In the genomic region with DNA sequence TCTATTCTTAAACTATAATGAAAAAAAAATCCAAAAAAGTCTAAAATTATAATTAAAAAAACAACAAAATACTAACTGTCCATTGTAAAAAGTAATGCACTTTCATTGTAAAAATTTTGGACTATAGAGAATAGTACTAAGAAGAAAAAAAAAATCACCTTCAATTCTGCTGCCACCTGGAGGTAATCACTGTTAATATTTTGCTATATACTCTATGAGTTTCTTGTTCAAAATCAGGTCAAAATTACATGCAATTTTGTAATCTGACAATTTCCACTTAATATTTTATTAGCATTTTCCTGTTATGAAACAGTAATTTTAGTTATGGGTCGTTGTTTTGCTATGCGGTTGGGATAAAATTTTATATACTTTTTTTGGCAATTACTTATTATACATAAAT, we compare ENCODE assay signal across 12 cellular contexts.
DNase-seq lines count a peak whose midpoint lies in the region; ATAC-seq and TF ChIP-seq lines count a peak whose summit lies in the region.
"Had no signal": no experiment of that assay in that cellular context is flagged by ENCODE, and none has a peak within 500 bp of the region (broad histone marks: within the 10 kb centered on the region; RNA-seq: fewer than 3 reads in every experiment).

No MANE protein-coding gene starts in this region.

- H3K36me3 Mint-ChIP-seq in MCF 10A (ENCODE audit: insufficient read depth, unreplicated experiment) (peaks cover 88% of the 10 kb centered on the region), Caco-2 (ENCODE audit: insufficient read depth, unreplicated experiment) (peaks cover 63% of the 10 kb centered on the region)

- H3K27me3 Mint-ChIP-seq in MCF 10A (ENCODE audit: insufficient read depth, unreplicated experiment) (no peaks in the 10 kb centered on the region), Caco-2 (ENCODE audit: insufficient read depth, unreplicated experiment) (no peaks in the 10 kb centered on the region)

- peak; percentile 6 for DNase-seq in MCF 10A (ENCODE audit: unreplicated experiment)
- DNase-seq in breast epithelium (ENCODE audit: low spot score in 2 of 2): no peak
- DNase-seq in Peyer's patch: no peak
- DNase-seq in fibroblast of the aortic adventitia (ENCODE audit: low read depth): peak; percentile 56
- no peak for DNase-seq in tibial artery
- DNase-seq in SJCRH30: no peak
- DNase-seq in Caco-2: no peak
- DNase-seq: amygdala; NCI-H345; stimulated activated CD8-positive, alpha-beta memory T cell treated with anti-CD3 and anti-CD28 coated beads, Interleukin-4, amount 100 ng/mL, for 48 hours had no signal

- H3K4me3 ChIP-seq in breast epithelium (no peak overlapping the region), Peyer's patch (no peak overlapping the region), fibroblast of the aortic adventitia (ENCODE audit: low read depth, low read length) (no peak overlapping the region), tibial artery (no peak overlapping the region), SJCRH30 (no peak overlapping the region), Caco-2 (ENCODE audit: low read depth, low read length) (no peak overlapping the region)
- H3K4me3 ChIP-seq: lung had no signal

- CTCF ChIA-PET in MCF 10A (lab: Yijun Ruan, JAX): interaction anchor here (0.6 to 3.7 kb wide), 18 partner anchors 9 to 304 kb away, joined by 3 to 24 read pairs (median 4); no protein-coding TSS in a partner anchor
- CTCF ChIA-PET in Caco-2 (lab: Charles Lee): no interaction called here

- H3K36me3 ChIP-seq in breast epithelium (no peaks in the 10 kb centered on the region), Peyer's patch (peaks cover 0 to 85% (median 0%) of the 10 kb centered on the region in 3 donors), tibial artery (peaks cover 43 to 73% (median 63%) of the 10 kb centered on the region in 3 donors), SJCRH30 (peaks cover 53% of the 10 kb centered on the region), Caco-2 (ENCODE audit: control insufficient read depth, insufficient read depth, low read length) (no peaks in the 10 kb centered on the region; the same call in 1 of the 2 replicates)

- H3K4me1 ChIP-seq in breast epithelium (no peaks in the 10 kb centered on the region), Peyer's patch (no peaks in the 10 kb centered on the region), tibial artery (peaks cover 0 to 14% (median 3%) of the 10 kb centered on the region in 4 donors), SJCRH30 (no peaks in the 10 kb centered on the region), Caco-2 (no peaks in the 10 kb centered on the region)

- H3K9me3 ChIP-seq in breast epithelium: no peaks in the 10 kb centered on the region
- H3K9me3 ChIP-seq in Peyer's patch: no peaks in the 10 kb centered on the region
- no peaks in the 10 kb centered on the region for H3K9me3 ChIP-seq in tibial artery
- H3K9me3 ChIP-seq in SJCRH30 (replicated peaks): no peaks in the 10 kb centered on the region
- H3K9me3 ChIP-seq in Caco-2: no peaks in the 10 kb centered on the region

- H3K27ac ChIP-seq in breast epithelium (no peak overlapping the region), Peyer's patch (no peak overlapping the region), tibial artery (no peak overlapping the region), SJCRH30 (no peak overlapping the region)

- H3K4me1 Mint-ChIP-seq in MCF 10A (ENCODE audit: insufficient read depth, unreplicated experiment) (no peaks in the 10 kb centered on the region), Caco-2 (ENCODE audit: low read depth, unreplicated experiment) (no peaks in the 10 kb centered on the region)

- TF ChIP-seq POLR2A in breast epithelium (IDR thresholded peaks at IDR 0.05) (no peak), Peyer's patch (IDR thresholded peaks at IDR 0.05) (no peak)

- H3K27me3 ChIP-seq in breast epithelium (no peaks in the 10 kb centered on the region), Peyer's patch (no peaks in the 10 kb centered on the region), tibial artery (no peaks in the 10 kb centered on the region), SJCRH30 (no peaks in the 10 kb centered on the region), Caco-2 (replicated peaks; ENCODE audit: control insufficient read depth, insufficient read depth, low read length) (no peaks in the 10 kb centered on the region)

- H3K4me3 Mint-ChIP-seq in MCF 10A (ENCODE audit: unreplicated experiment) (no peak overlapping the region), Caco-2 (ENCODE audit: unreplicated experiment) (no peak overlapping the region)

- H3K27ac Mint-ChIP-seq in MCF 10A (ENCODE audit: low read depth, unreplicated experiment) (no peak overlapping the region), Caco-2 (ENCODE audit: unreplicated experiment) (no peak overlapping the region)

- BruUV-seq in MCF 10A (replicated peaks; lab: Mats Ljungman, UMichigan) (no TSS peak), Caco-2 (replicated peaks; lab: Mats Ljungman, UMichigan) (no TSS peak)

- TF ChIP-seq CTCF in MCF 10A (IDR thresholded peaks at IDR 0.05; ENCODE audit: unreplicated experiment) (peak; percentile 37), breast epithelium (IDR thresholded peaks at IDR 0.05) (peak in 1 of 3 donors; percentile 19), Peyer's patch (IDR thresholded peaks at IDR 0.05) (peak in 4 of 6 experiments; percentile 8 to 22 (median 19)), fibroblast of the aortic adventitia (IDR thresholded peaks at IDR 0.05; ENCODE audit: insufficient read depth, low read length) (peak; percentile 26), tibial artery (IDR thresholded peaks at IDR 0.05) (peak; percentile 11 to 31), Caco-2 (IDR thresholded peaks at IDR 0.05; ENCODE audit: insufficient read depth in 1 of 2, low read depth in 1 of 2, low read length in 1 of 2, severe bottlenecking in 1 of 2, unreplicated experiment in 1 of 2) (peak in 1 of 2 experiments; percentile 22)

- POLR2A ChIA-PET in MCF 10A (lab: Yijun Ruan, JAX) (interaction anchor here (1.0 to 1.6 kb wide), 3 partner anchors 27 to 30 kb away, joined by 3 to 4 read pairs (median 4); no protein-coding TSS in a partner anchor), Caco-2 (lab: Charles Lee) (no interaction called here)

- intact Hi-C loops in MCF 10A (cut with micrococcal nuclease): loop anchor here (1.0 kb wide), 2 partner anchors 30 to 89 kb away; no protein-coding TSS in a partner anchor
- intact Hi-C loops in breast epithelium (cut with DNase I; ENCODE audit: low total_unique reads): no loop called here
- intact Hi-C loops in tibial artery (cut with DNase I; ENCODE audit: low total_unique reads): no loop called here
- intact Hi-C loops in Caco-2 (cut with micrococcal nuclease; ENCODE audit: unreplicated experiment): loop anchor here (2.0 kb wide), 1 partner anchor 90 kb away; no protein-coding TSS in a partner anchor

- ATAC-seq in HG02763 (IDR thresholded peaks at IDR 0.05; ENCODE audit: unreplicated experiment): no peak

- no peaks in the 10 kb centered on the region for H3K9me3 Mint-ChIP-seq in MCF 10A (ENCODE audit: unreplicated experiment)
- H3K9me3 Mint-ChIP-seq in Caco-2 (ENCODE audit: unreplicated experiment): no peaks in the 10 kb centered on the region

Comparison
In these comparisons a context has a peak if more than half of its experiments do, and no peak if none do; other contexts are left out.
1. DNase-seq: peak in MCF 10A (single experiment) and fibroblast of the aortic adventitia (single experiment); none in breast epithelium (0 of 2), Peyer's patch (0 of 3), tibial artery (0 of 2), SJCRH30 (0 of 2) and Caco-2 (0 of 2).
2. intact Hi-C loops: an anchor here in MCF 10A (1.0 kb wide) and Caco-2 (2.0 kb wide); none called in breast epithelium and tibial artery.